In the genomic region with DNA sequence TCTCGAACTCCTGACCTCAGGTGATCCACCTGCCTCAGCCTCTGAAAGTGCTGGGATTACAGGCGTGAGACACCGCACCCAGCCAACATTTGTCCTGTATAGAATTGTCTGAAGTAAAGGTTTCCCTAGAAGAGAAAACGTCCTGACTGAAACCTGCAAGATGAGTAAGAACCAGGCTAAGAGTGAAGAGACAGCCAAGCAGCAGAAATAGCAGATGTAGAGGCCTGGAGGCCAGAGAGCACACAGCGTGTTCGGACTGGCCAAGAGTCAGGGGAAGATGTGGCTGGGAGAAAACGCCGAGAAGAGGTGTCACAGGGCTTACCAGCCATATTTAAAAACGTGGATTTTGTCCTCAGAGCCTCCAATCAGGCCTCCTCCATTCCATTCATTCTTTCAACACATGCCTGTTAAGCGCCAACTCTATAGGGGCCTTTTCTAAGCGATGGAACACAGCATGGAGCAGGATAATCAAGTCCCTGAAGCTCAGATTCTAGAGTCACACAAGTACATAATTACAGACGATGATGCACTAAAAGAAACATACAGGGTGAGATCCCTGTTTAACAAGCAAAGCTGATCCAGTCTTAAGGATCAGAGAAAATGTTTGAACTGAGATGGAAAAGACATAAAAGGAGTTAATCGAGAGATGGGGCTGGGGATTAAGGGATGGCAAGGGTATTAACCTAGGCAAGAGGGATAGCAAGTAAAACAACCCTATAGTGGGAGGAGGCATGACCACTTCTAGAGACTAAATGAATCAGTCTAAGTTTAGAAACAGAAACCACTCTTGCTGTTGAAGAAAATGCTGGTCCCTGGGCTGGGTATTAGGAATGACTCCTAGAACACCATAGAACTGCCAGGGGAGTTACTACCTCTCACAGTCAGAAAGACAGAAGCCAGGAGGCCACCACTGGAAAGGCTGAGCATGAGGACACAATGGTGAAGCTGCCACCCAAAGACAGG, we compare ENCODE assay signal across 1 cellular context.
TF ChIP-seq lines count a peak whose summit lies in the region.

No MANE protein-coding gene starts in this region.

TF ChIP-seq in GM12878, 131 proteins besides CTCF, POLR2A, EP300 and RAD21:
- TF ChIP-seq, protein P1, sequence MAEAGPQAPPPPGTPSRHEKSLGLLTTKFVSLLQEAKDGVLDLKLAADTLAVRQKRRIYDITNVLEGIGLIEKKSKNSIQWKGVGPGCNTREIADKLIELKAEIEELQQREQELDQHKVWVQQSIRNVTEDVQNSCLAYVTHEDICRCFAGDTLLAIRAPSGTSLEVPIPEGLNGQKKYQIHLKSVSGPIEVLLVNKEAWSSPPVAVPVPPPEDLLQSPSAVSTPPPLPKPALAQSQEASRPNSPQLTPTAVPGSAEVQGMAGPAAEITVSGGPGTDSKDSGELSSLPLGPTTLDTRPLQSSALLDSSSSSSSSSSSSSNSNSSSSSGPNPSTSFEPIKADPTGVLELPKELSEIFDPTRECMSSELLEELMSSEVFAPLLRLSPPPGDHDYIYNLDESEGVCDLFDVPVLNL (IDR thresholded peaks at IDR 0.05; ENCODE audit: low read depth, low read length): no peak
- TF ChIP-seq, protein P2, sequence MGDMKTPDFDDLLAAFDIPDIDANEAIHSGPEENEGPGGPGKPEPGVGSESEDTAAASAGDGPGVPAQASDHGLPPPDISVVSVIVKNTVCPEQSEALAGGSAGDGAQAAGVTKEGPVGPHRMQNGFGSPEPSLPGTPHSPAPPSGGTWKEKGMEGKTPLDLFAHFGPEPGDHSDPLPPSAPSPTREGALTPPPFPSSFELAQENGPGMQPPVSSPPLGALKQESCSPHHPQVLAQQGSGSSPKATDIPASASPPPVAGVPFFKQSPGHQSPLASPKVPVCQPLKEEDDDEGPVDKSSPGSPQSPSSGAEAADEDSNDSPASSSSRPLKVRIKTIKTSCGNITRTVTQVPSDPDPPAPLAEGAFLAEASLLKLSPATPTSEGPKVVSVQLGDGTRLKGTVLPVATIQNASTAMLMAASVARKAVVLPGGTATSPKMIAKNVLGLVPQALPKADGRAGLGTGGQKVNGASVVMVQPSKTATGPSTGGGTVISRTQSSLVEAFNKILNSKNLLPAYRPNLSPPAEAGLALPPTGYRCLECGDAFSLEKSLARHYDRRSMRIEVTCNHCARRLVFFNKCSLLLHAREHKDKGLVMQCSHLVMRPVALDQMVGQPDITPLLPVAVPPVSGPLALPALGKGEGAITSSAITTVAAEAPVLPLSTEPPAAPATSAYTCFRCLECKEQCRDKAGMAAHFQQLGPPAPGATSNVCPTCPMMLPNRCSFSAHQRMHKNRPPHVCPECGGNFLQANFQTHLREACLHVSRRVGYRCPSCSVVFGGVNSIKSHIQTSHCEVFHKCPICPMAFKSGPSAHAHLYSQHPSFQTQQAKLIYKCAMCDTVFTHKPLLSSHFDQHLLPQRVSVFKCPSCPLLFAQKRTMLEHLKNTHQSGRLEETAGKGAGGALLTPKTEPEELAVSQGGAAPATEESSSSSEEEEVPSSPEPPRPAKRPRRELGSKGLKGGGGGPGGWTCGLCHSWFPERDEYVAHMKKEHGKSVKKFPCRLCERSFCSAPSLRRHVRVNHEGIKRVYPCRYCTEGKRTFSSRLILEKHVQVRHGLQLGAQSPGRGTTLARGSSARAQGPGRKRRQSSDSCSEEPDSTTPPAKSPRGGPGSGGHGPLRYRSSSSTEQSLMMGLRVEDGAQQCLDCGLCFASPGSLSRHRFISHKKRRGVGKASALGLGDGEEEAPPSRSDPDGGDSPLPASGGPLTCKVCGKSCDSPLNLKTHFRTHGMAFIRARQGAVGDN (IDR thresholded peaks at IDR 0.05): no peak
- TF ChIP-seq RUNX3 (IDR thresholded peaks at IDR 0.05; ENCODE audit: low read length) (peak; percentile 12; the same call in 1 of the 2 replicates), CREM (IDR thresholded peaks at IDR 0.05; ENCODE audit: low read depth) (no peak), MYB (IDR thresholded peaks at IDR 0.05; ENCODE audit: borderline replicate concordance, low read depth, low read length) (no peak), MXI1 (IDR thresholded peaks at IDR 0.05; ENCODE audit: low read depth, low read length) (no peak)
- TF ChIP-seq, protein P3, sequence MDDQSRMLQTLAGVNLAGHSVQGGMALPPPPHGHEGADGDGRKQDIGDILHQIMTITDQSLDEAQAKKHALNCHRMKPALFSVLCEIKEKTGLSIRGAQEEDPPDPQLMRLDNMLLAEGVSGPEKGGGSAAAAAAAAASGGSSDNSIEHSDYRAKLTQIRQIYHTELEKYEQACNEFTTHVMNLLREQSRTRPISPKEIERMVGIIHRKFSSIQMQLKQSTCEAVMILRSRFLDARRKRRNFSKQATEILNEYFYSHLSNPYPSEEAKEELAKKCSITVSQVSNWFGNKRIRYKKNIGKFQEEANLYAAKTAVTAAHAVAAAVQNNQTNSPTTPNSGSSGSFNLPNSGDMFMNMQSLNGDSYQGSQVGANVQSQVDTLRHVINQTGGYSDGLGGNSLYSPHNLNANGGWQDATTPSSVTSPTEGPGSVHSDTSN (IDR thresholded peaks at IDR 0.05; ENCODE audit: insufficient replicate concordance, low read depth, low read length): no peak
